8 cellular contexts compared by ENCODE assay signal in the genomic region with DNA sequence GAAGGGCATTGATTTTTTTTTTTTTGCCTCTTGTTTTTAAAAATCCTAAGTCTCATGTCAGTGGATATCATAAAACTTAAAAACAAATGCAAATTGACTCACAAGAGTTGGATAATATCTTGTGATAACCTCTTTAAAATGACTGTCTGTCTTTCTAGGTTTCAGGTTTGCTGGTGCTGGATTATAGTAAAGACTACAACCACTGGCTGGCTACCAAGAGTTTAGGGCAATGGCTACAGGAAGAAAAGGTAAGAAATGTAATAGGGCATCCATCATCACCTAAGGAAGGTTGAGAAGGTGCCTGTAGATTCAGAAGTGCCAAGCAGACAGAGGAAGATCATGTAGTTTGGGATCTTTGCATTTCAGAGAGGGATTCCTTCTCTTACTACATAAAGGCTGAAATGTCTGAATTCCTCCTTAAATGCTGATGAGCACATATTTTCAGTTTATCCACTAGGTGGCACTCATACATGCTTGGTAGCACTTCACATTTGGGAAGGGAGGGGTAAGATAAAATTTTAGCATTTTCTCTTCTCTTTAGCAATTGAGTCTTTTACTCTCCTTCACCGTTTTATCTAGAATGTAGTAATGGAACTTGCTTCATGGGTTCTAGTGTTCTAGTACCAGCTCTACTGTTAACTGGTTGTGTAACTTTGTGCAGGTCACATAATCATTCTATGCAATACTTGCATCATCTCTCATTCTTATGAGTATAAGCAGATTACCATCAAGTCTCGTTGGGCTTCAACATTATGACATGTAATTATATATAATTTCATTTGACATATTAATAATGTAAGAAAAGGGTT. TPM values are rescaled to one million over a fixed set of nuclear protein-coding genes. Genes with fewer than 3 reads are reported as not detected.
DNase-seq lines count a peak whose midpoint lies in the region; ATAC-seq and TF ChIP-seq lines count a peak whose summit lies in the region.

No MANE protein-coding gene starts in this region.

- H3K4me3 ChIP-seq in OCI-LY1 (ENCODE audit: low read depth, low read length, poor library complexity, severe bottlenecking), result no peak overlapping the region

- intact Hi-C loops in activated CD4-positive, alpha-beta T cell treated with anti-CD3 and anti-CD28 coated beads, Interleukin-2, amount 10 ng/mL, durations not matched to agents 24 days and 14 days (cut with micrococcal nuclease), result loop anchor here (1.0 kb wide), 1 partner anchor 581 kb away; no protein-coding TSS in a partner anchor

- no peaks in the 10 kb centered on the region for H3K27me3 Mint-ChIP-seq in activated CD4-positive, alpha-beta T cell treated with anti-CD3 and anti-CD28 coated beads, Interleukin-2, amount 10 ng/mL, durations not matched to agents 24 days and 14 days
- H3K27me3 Mint-ChIP-seq in natural killer cell treated with Interleukin-12 subunit alpha and Interleukin-12 subunit beta and Interleukin-15 and Interleukin-18, amount 100 ng/mL, for 72 hours, result no peaks in the 10 kb centered on the region

- no peaks in the 10 kb centered on the region for H3K9me3 ChIP-seq in OCI-LY1 (ENCODE audit: low read length)

- no peaks in the 10 kb centered on the region for H4K20me1 ChIP-seq in OCI-LY1 (ENCODE audit: insufficient read depth, low read length)

- H3K4me2 ChIP-seq in OCI-LY1 (ENCODE audit: low read length), result no peak overlapping the region

- no peak overlapping the region for H3K27ac ChIP-seq in OCI-LY1 (ENCODE audit: low read depth, low read length, poor library complexity, severe bottlenecking)

- H3K9ac ChIP-seq in OCI-LY1 (ENCODE audit: low read length), result no peak overlapping the region

- no peak overlapping the region for H2AFZ ChIP-seq in OCI-LY1 (ENCODE audit: low read length)

- H3F3A ChIP-seq in OCI-LY1 (ENCODE audit: insufficient read depth, low read length), result no peaks in the 10 kb centered on the region

- no peak overlapping the region for H3K27ac Mint-ChIP-seq in activated CD4-positive, alpha-beta T cell treated with anti-CD3 and anti-CD28 coated beads, Interleukin-2, amount 10 ng/mL, durations not matched to agents 24 days and 14 days
- H3K27ac Mint-ChIP-seq in natural killer cell treated with Interleukin-12 subunit alpha and Interleukin-12 subunit beta and Interleukin-15 and Interleukin-18, amount 100 ng/mL, for 72 hours, result no peak overlapping the region

- no peaks in the 10 kb centered on the region for H3K9me2 ChIP-seq in OCI-LY1 (ENCODE audit: low read depth, low read length)

- no peak overlapping the region for H3K4me3 Mint-ChIP-seq in activated CD4-positive, alpha-beta T cell treated with anti-CD3 and anti-CD28 coated beads, Interleukin-2, amount 10 ng/mL, durations not matched to agents 24 days and 14 days
- H3K4me3 Mint-ChIP-seq in natural killer cell treated with Interleukin-12 subunit alpha and Interleukin-12 subunit beta and Interleukin-15 and Interleukin-18, amount 100 ng/mL, for 72 hours, result no peak overlapping the region

- peak; percentile 83 for TF ChIP-seq CTCF in OCI-LY1 (IDR thresholded peaks at IDR 0.05; ENCODE audit: low read length)

- no peaks in the 10 kb centered on the region for H3K9me3 Mint-ChIP-seq in activated CD4-positive, alpha-beta T cell treated with anti-CD3 and anti-CD28 coated beads, Interleukin-2, amount 10 ng/mL, durations not matched to agents 24 days and 14 days
- no peaks in the 10 kb centered on the region for H3K9me3 Mint-ChIP-seq in natural killer cell treated with Interleukin-12 subunit alpha and Interleukin-12 subunit beta and Interleukin-15 and Interleukin-18, amount 100 ng/mL, for 72 hours

- DNase-seq in activated CD4-positive, alpha-beta T cell treated with anti-CD3 and anti-CD28 coated beads, Interleukin-2, amount 10 ng/mL, durations not matched to agents 24 days and 14 days, result peak; percentile 59
- DNase-seq in activated CD4-positive, alpha-beta T cell treated with anti-CD3 and anti-CD28 coated beads for 4 hours, result no peak
- DNase-seq in dermis microvascular lymphatic vessel endothelial cell (ENCODE audit: low read depth in 2 of 2) (peak; percentile 21 to 41), T-helper 9 cell (no peak)
- DNase-seq in natural killer cell treated with Interleukin-12 subunit alpha and Interleukin-12 subunit beta and Interleukin-15 and Interleukin-18, amount 100 ng/mL, for 72 hours (ENCODE audit: low spot score), result peak; percentile 62

- no peaks in the 10 kb centered on the region for H3K4me1 Mint-ChIP-seq in activated CD4-positive, alpha-beta T cell treated with anti-CD3 and anti-CD28 coated beads, Interleukin-2, amount 10 ng/mL, durations not matched to agents 24 days and 14 days
- H3K4me1 Mint-ChIP-seq in natural killer cell treated with Interleukin-12 subunit alpha and Interleukin-12 subunit beta and Interleukin-15 and Interleukin-18, amount 100 ng/mL, for 72 hours (ENCODE audit: low read depth in 2 of 2), result no peaks in the 10 kb centered on the region

- no peaks in the 10 kb centered on the region for H3K36me3 Mint-ChIP-seq in activated CD4-positive, alpha-beta T cell treated with anti-CD3 and anti-CD28 coated beads, Interleukin-2, amount 10 ng/mL, durations not matched to agents 24 days and 14 days (ENCODE audit: low read depth)
- H3K36me3 Mint-ChIP-seq in natural killer cell treated with Interleukin-12 subunit alpha and Interleukin-12 subunit beta and Interleukin-15 and Interleukin-18, amount 100 ng/mL, for 72 hours, result no peaks in the 10 kb centered on the region

- no peaks in the 10 kb centered on the region for H3K4me1 ChIP-seq in OCI-LY1 (ENCODE audit: insufficient read depth, low read length, severe bottlenecking)

- no peaks in the 10 kb centered on the region for H3K79me2 ChIP-seq in OCI-LY1 (ENCODE audit: insufficient read depth, low read length)

- no peaks in the 10 kb centered on the region for H3K36me3 ChIP-seq in OCI-LY1 (ENCODE audit: insufficient read depth, low read length)

- ATAC-seq in GM21447 (IDR thresholded peaks at IDR 0.05; ENCODE audit: unreplicated experiment) (peak; percentile 86), HG03558 (IDR thresholded peaks at IDR 0.05; ENCODE audit: extremely low read depth, unreplicated experiment) (peak; percentile 87)
- ATAC-seq in natural killer cell treated with Interleukin-12 subunit alpha and Interleukin-12 subunit beta and Interleukin-15 and Interleukin-18, amount 100 ng/mL, for 72 hours, result no peak

- H3K27me3 ChIP-seq in OCI-LY1 (ENCODE audit: insufficient read depth, low read length), result no peaks in the 10 kb centered on the region

RNA-seq across cellular contexts. Expression of a gene that starts 21.1 kb away (rescaled TPM):
- total RNA-seq in activated CD4-positive, alpha-beta T cell treated with anti-CD3 and anti-CD28 coated beads, Interleukin-2, amount 10 ng/mL, durations not matched to agents 24 days and 14 days, result 0.75 and 0.88 TPM in 2 replicates
- total RNA-seq in dermis microvascular lymphatic vessel endothelial cell, result 0.51 and 3.1 TPM in 2 replicates
- 1 to 10 TPM in 1 of 2 donors, under 1 TPM in 1; 0.05 to 1.8 TPM for total RNA-seq in natural killer cell treated with Interleukin-12 subunit alpha and Interleukin-12 subunit beta and Interleukin-15 and Interleukin-18, amount 100 ng/mL, for 72 hours

Comparison
In these comparisons a context has a peak if more than half of its experiments do, and no peak if none do; other contexts are left out.
1. DNase-seq: peak in activated CD4-positive, alpha-beta T cell treated with anti-CD3 and anti-CD28 coated beads, Interleukin-2, amount 10 ng/mL, durations not matched to agents 24 days and 14 days (single experiment), dermis microvascular lymphatic vessel endothelial cell (2 of 2) and natural killer cell treated with Interleukin-12 subunit alpha and Interleukin-12 subunit beta and Interleukin-15 and Interleukin-18, amount 100 ng/mL, for 72 hours (single experiment); none in activated CD4-positive, alpha-beta T cell treated with anti-CD3 and anti-CD28 coated beads for 4 hours (0 of 2) and T-helper 9 cell (single experiment).
2. ATAC-seq: peak in GM21447 (single experiment) and HG03558 (single experiment); none in natural killer cell treated with Interleukin-12 subunit alpha and Interleukin-12 subunit beta and Interleukin-15 and Interleukin-18, amount 100 ng/mL, for 72 hours (0 of 2).